Comparison of ENCODE assay signal across 8 cellular contexts in genomic region chr1:45551684-45552083, GRCh38. TPM values are rescaled to one million over a fixed set of nuclear protein-coding genes. Genes with fewer than 3 reads are reported as not detected.
DNase-seq lines count a peak whose midpoint lies in the region; ATAC-seq, FAIRE-seq and TF ChIP-seq lines count a peak whose summit lies in the region.

No MANE protein-coding gene starts in this region.

- no peak for FAIRE-seq in RCC 7860 (lab: Jason Lieb, UNC)

- 10 to 36% methylated on average over 2 to 3 of the region's 3 CpGs for WGBS in endodermal cell (ENCODE audit: insufficient coverage in 1 of 2, insufficient read length in 1 of 2), 2 experiments

- H3F3A ChIP-seq in OCI-LY1 (ENCODE audit: insufficient read depth, low read length) = no peaks in the 10 kb centered on the region

- H3K4me1 ChIP-seq in CD4-positive, alpha-beta memory T cell (ENCODE audit: insufficient read depth, low read length) = peaks cover 23% of the 10 kb centered on the region
- H3K4me1 ChIP-seq in OCI-LY1 (ENCODE audit: insufficient read depth, low read length, severe bottlenecking) = peaks cover 19% of the 10 kb centered on the region
- no peaks in the 10 kb centered on the region for H3K4me1 ChIP-seq in endodermal cell (ENCODE audit: control insufficient read depth, insufficient read depth, low read length)
- H3K4me1 ChIP-seq in neuron (ENCODE audit: insufficient read depth, low read length) = peaks cover 10% of the 10 kb centered on the region

- H3K27me3 Mint-ChIP-seq in CD4-positive, alpha-beta memory T cell = no peaks in the 10 kb centered on the region
- H3K27me3 Mint-ChIP-seq in endodermal cell (ENCODE audit: insufficient read depth) = no peaks in the 10 kb centered on the region

- no peaks in the 10 kb centered on the region for H3K27me3 ChIP-seq in CD4-positive, alpha-beta memory T cell (ENCODE audit: insufficient read depth, low read length)
- H3K27me3 ChIP-seq in OCI-LY1 (ENCODE audit: insufficient read depth, low read length) (no peaks in the 10 kb centered on the region), endodermal cell (ENCODE audit: control insufficient read depth, insufficient read depth, low read length, poor library complexity, severe bottlenecking) (no peaks in the 10 kb centered on the region), neuron (ENCODE audit: insufficient read depth, low read length) (no peaks in the 10 kb centered on the region)

- peak overlapping the region; percentile 92 to 98 (median 97) for H3K27ac Mint-ChIP-seq in CD4-positive, alpha-beta memory T cell
- no peak overlapping the region for H3K27ac Mint-ChIP-seq in endodermal cell

- no peak for TF ChIP-seq CTCF in OCI-LY1 (IDR thresholded peaks at IDR 0.05; ENCODE audit: low read length)
- no peak for TF ChIP-seq CTCF in endodermal cell (conservative IDR thresholded peaks at IDR 0.05)

- intact Hi-C loops in CD4-positive, alpha-beta memory T cell (cut with micrococcal nuclease) = loop anchor here (1.0 to 2.0 kb wide), 2 partner anchors 19 to 29 kb away; no protein-coding TSS in a partner anchor

- CTCF ChIA-PET in CD4-positive, alpha-beta memory T cell (lab: Charles Lee; ENCODE audit: partially characterized antibody) = interaction anchor here (0.5 to 1.5 kb wide), 10 partner anchors 9 to 838 kb away, joined by 3 to 9 read pairs (median 3); partner anchors contain the start of genes CCDC163 and MMACHC

- no peaks in the 10 kb centered on the region for H3K9me3 ChIP-seq in CD4-positive, alpha-beta memory T cell (ENCODE audit: control insufficient read depth in 1 of 2, low read length in 2 of 2)
- H3K9me3 ChIP-seq in OCI-LY1 (ENCODE audit: low read length) (no peaks in the 10 kb centered on the region), endodermal cell (ENCODE audit: control insufficient read depth, low read length) (no peaks in the 10 kb centered on the region), neuron (ENCODE audit: low read length) (no peaks in the 10 kb centered on the region)

- peak overlapping the region; percentile 59 for H3K4me2 ChIP-seq in OCI-LY1 (ENCODE audit: low read length)

- H3K4me3 Mint-ChIP-seq in CD4-positive, alpha-beta memory T cell = peak overlapping the region; percentile 95 to 98 (median 96)
- peak overlapping the region; percentile 91 for H3K4me3 Mint-ChIP-seq in endodermal cell

- no peaks in the 10 kb centered on the region for H4K20me1 ChIP-seq in OCI-LY1 (ENCODE audit: insufficient read depth, low read length)

- peaks cover 14 to 31% (median 22%) of the 10 kb centered on the region in 4 donors for H3K4me1 Mint-ChIP-seq in CD4-positive, alpha-beta memory T cell
- peaks cover 8% of the 10 kb centered on the region for H3K4me1 Mint-ChIP-seq in endodermal cell

- H2AFZ ChIP-seq in OCI-LY1 (ENCODE audit: low read length) (no peak overlapping the region), neuron (ENCODE audit: low read depth, low read length) (peak overlapping the region; percentile 86)

- no peak for DNase-seq in CD4-positive, alpha-beta memory T cell
- DNase-seq in endodermal cell (no peak), RCC 7860 (ENCODE audit: low spot score) (no peak), GDM1 (lab: John Stamatoyannopoulos, UW) (no peak), NCI-H2171 treated with DMSO at 0.1 percent for 48 hours (lab: John Stamatoyannopoulos, UW) (no peak)

- H3K9me2 ChIP-seq in OCI-LY1 (ENCODE audit: low read depth, low read length) = no peaks in the 10 kb centered on the region

- POLR2A ChIA-PET in CD4-positive, alpha-beta memory T cell (lab: Charles Lee; ENCODE audit: partially characterized antibody) = interaction anchor here (0.8 to 2.9 kb wide), 18 partner anchors 10 to 776 kb away, joined by 3 to 75 read pairs (median 6); partner anchors contain the start of genes CCDC163, HECTD3, IPP and MMACHC

- peak overlapping the region; percentile 82 to 87 for H3K4me3 ChIP-seq in CD4-positive, alpha-beta memory T cell (ENCODE audit: low read length in 2 of 2)
- H3K4me3 ChIP-seq in OCI-LY1 (ENCODE audit: low read depth, low read length, poor library complexity, severe bottlenecking) = peak overlapping the region; percentile 75
- H3K4me3 ChIP-seq in endodermal cell (ENCODE audit: low read length) = peak overlapping the region; percentile 87
- H3K4me3 ChIP-seq in neuron (ENCODE audit: low read length) = peak overlapping the region; percentile 98

- H3K36me3 ChIP-seq in CD4-positive, alpha-beta memory T cell (ENCODE audit: insufficient read depth, low read length) = peaks cover 4% of the 10 kb centered on the region
- H3K36me3 ChIP-seq in OCI-LY1 (ENCODE audit: insufficient read depth, low read length) (peaks cover 24% of the 10 kb centered on the region), endodermal cell (ENCODE audit: control insufficient read depth, insufficient read depth, low read length) (peaks cover 31% of the 10 kb centered on the region), neuron (ENCODE audit: insufficient read depth, low read length) (peaks cover 24% of the 10 kb centered on the region)

- H3K79me2 ChIP-seq in OCI-LY1 (ENCODE audit: insufficient read depth, low read length) = peaks cover 14% of the 10 kb centered on the region

- H3K36me3 Mint-ChIP-seq in CD4-positive, alpha-beta memory T cell = peaks cover 4 to 13% of the 10 kb centered on the region in 2 donors
- peaks cover 24% of the 10 kb centered on the region for H3K36me3 Mint-ChIP-seq in endodermal cell (ENCODE audit: low read depth)

- no peaks in the 10 kb centered on the region for H3K9me3 Mint-ChIP-seq in CD4-positive, alpha-beta memory T cell
- no peaks in the 10 kb centered on the region for H3K9me3 Mint-ChIP-seq in endodermal cell

- H3K9ac ChIP-seq in OCI-LY1 (ENCODE audit: low read length) (peak overlapping the region; percentile 78), endodermal cell (ENCODE audit: extremely low read depth, low read length, poor library complexity, severe bottlenecking) (peak overlapping the region; percentile 71)

- no peak for ATAC-seq in HG02678 (IDR thresholded peaks at IDR 0.05; ENCODE audit: unreplicated experiment)

- peak overlapping the region; percentile 79 for H3K27ac ChIP-seq in CD4-positive, alpha-beta memory T cell (ENCODE audit: low read depth, low read length)
- H3K27ac ChIP-seq in OCI-LY1 (ENCODE audit: low read depth, low read length, poor library complexity, severe bottlenecking) (peak overlapping the region; percentile 54), endodermal cell (ENCODE audit: low read depth, low read length) (no peak overlapping the region)

RNA-seq across cellular contexts. Expression of gene AKR1A1, which starts 1.1 kb away (rescaled TPM):
- total RNA-seq in CD4-positive, alpha-beta memory T cell = 10 to 100 TPM; 84.3 to 89.8 TPM
- polyA plus RNA-seq in CD4-positive, alpha-beta memory T cell = 100 to 1,000 TPM in 1 of 2 donors, 10 to 100 TPM in 1; 94.6 to 124 TPM
- total RNA-seq in endodermal cell = 100 to 1,000 TPM; 200 to 239 TPM
- 176 TPM for polyA plus RNA-seq in endodermal cell (2013, experiment 1 of 2)
- 157 TPM for polyA plus RNA-seq in endodermal cell (2013, experiment 2 of 2)

RNA-seq across cellular contexts. Expression of gene PRDX1, which starts 30.0 kb away (rescaled TPM):
- 100 to 1,000 TPM; 130 to 145 TPM for total RNA-seq in CD4-positive, alpha-beta memory T cell
- polyA plus RNA-seq in CD4-positive, alpha-beta memory T cell = 100 to 1,000 TPM; 249 to 288 TPM
- total RNA-seq in endodermal cell = 100 to 1,000 TPM; 872 to 949 TPM
- 677 TPM for polyA plus RNA-seq in endodermal cell (2013, experiment 1 of 2)
- polyA plus RNA-seq in endodermal cell (2013, experiment 2 of 2) = 633 TPM

RNA-seq across cellular contexts. Expression of gene NASP, which starts 32.2 kb away (rescaled TPM):
- total RNA-seq in CD4-positive, alpha-beta memory T cell = 10 to 100 TPM; 93.7 to 93.9 TPM
- polyA plus RNA-seq in CD4-positive, alpha-beta memory T cell = 10 to 100 TPM; 57.1 to 87.1 TPM
- 100 to 1,000 TPM; 368 to 385 TPM for total RNA-seq in endodermal cell
- polyA plus RNA-seq in endodermal cell (2013, experiment 1 of 2) = 403 TPM
- 368 TPM for polyA plus RNA-seq in endodermal cell (2013, experiment 2 of 2)

RNA-seq across cellular contexts. Expression of gene MMACHC, which starts 51.6 kb away (rescaled TPM):
- total RNA-seq in CD4-positive, alpha-beta memory T cell = 1 to 10 TPM; 6.2 to 6.5 TPM
- polyA plus RNA-seq in CD4-positive, alpha-beta memory T cell = 1 to 10 TPM in 1 of 2 donors, not detected in 1; 1.5 TPM
- total RNA-seq in endodermal cell = 1 to 10 TPM; 7.1 to 7.7 TPM
- 7.2 TPM for polyA plus RNA-seq in endodermal cell (2013, experiment 1 of 2)
- polyA plus RNA-seq in endodermal cell (2013, experiment 2 of 2) = 6.1 TPM

RNA-seq across cellular contexts. Expression of gene CCDC163, which starts 51.8 kb away (rescaled TPM):
- total RNA-seq in CD4-positive, alpha-beta memory T cell = 1 to 10 TPM; 4.0 to 4.2 TPM
- 1 to 10 TPM; 4.3 to 4.6 TPM for polyA plus RNA-seq in CD4-positive, alpha-beta memory T cell
- total RNA-seq in endodermal cell = 1 to 10 TPM; 2.8 to 8.3 TPM
- 2.7 TPM for polyA plus RNA-seq in endodermal cell (2013, experiment 1 of 2)
- polyA plus RNA-seq in endodermal cell (2013, experiment 2 of 2) = 2.3 TPM

Comparison
In these comparisons a context has a peak if more than half of its experiments do, and no peak if none do; other contexts are left out.
1. RNA of gene PRDX1, which starts 30.0 kb away (total RNA-seq): 872 to 949 TPM in endodermal cell; 130 to 145 TPM in CD4-positive, alpha-beta memory T cell; every median in the first group is over 4 times any median in the second.
2. Peak in every context shown above with its lines, with median percentiles within 50 percentile points of each other: H3K4me3 ChIP-seq.